ENCODE assay signal across 8 cellular contexts in genomic region chr7:77269360-77270075, GRCh38.
DNase-seq lines count a peak whose midpoint lies in the region; ATAC-seq and TF ChIP-seq lines count a peak whose summit lies in the region.

No MANE protein-coding gene starts in this region.

- H3K4me1 Mint-ChIP-seq in stimulated activated naive CD8-positive, alpha-beta T cell treated with anti-CD3 and anti-CD28 coated beads, Interleukin-15, amount 100 ng/mL, for 72 hours = peaks cover 11% of the 10 kb centered on the region
- peaks cover 14% of the 10 kb centered on the region for H3K4me1 Mint-ChIP-seq in activated CD8-positive, alpha-beta T cell treated with anti-CD3 and anti-CD28 coated beads for 36 hours (ENCODE audit: low read depth)

- WGBS in IMR-90 (ENCODE audit: extremely low coverage in 2 of 2, insufficient read length in 1 of 2), 2 experiments = no CpG with 5 or more reads among the region's 4 CpGs
- no CpG with 5 or more reads among the region's 4 CpGs for WGBS in trophoblast cell (ENCODE audit: extremely low coverage, insufficient coverage, insufficient read length)

- no peak overlapping the region; the same call in 1 of the 2 replicates for H3K23ac ChIP-seq in IMR-90 (ENCODE audit: low read depth, low read length)
- no peak overlapping the region for H3K23ac ChIP-seq in trophoblast cell (ENCODE audit: low read length)

- no peaks in the 10 kb centered on the region for H3K9me3 Mint-ChIP-seq in stimulated activated naive CD8-positive, alpha-beta T cell treated with anti-CD3 and anti-CD28 coated beads, Interleukin-15, amount 100 ng/mL, for 72 hours
- H3K9me3 Mint-ChIP-seq in activated CD8-positive, alpha-beta T cell treated with anti-CD3 and anti-CD28 coated beads for 36 hours = no peaks in the 10 kb centered on the region

- H3K27ac ChIP-seq in IMR-90 (ENCODE audit: insufficient read depth, low read length) (peak overlapping the region; percentile 59; the same call in 1 of the 2 replicates), trophoblast cell (ENCODE audit: low read depth, low read length) (no peak overlapping the region)

- H3K4me1 ChIP-seq in IMR-90 (ENCODE audit: control insufficient read depth, insufficient read depth, low read length) (peaks cover 19% of the 10 kb centered on the region), trophoblast cell (ENCODE audit: control insufficient read depth in 1 of 2, insufficient read depth in 2 of 2, low read length in 2 of 2) (no peaks in the 10 kb centered on the region)

- H3K18ac ChIP-seq in IMR-90 (ENCODE audit: low read depth, low read length) (peak overlapping the region; percentile 42; the same call in 1 of the 2 replicates), trophoblast cell (ENCODE audit: low read length) (no peak overlapping the region)

- H4K20me1 ChIP-seq in IMR-90 (ENCODE audit: insufficient read depth, low read length) = no peaks in the 10 kb centered on the region

- dilution Hi-C loops in IMR-90 (cut with HindIII; ENCODE audit: low sequenced_read_pairs, unreplicated experiment) = no loop called here

- H3K36me3 ChIP-seq in IMR-90 (ENCODE audit: control insufficient read depth, insufficient read depth, low read length) (no peaks in the 10 kb centered on the region), trophoblast cell (ENCODE audit: control insufficient read depth in 1 of 2, insufficient read depth in 2 of 2, low read length in 2 of 2) (no peaks in the 10 kb centered on the region)

- no peaks in the 10 kb centered on the region for H3K27me3 ChIP-seq in IMR-90 (ENCODE audit: control insufficient read depth, insufficient read depth, low read length)
- H3K27me3 ChIP-seq in trophoblast cell (ENCODE audit: insufficient read depth, low read length) = no peaks in the 10 kb centered on the region

- peak overlapping the region; percentile 6; the same call in 1 of the 2 replicates for H2BK20ac ChIP-seq in IMR-90 (ENCODE audit: low read depth, low read length)

- H2BK12ac ChIP-seq in trophoblast cell (ENCODE audit: low read length) = no peak overlapping the region

- H4K12ac ChIP-seq in trophoblast cell (ENCODE audit: low read depth, low read length) = no peak overlapping the region

- no peak overlapping the region for H3K4me3 ChIP-seq in IMR-90 (ENCODE audit: insufficient read depth, low read depth, low read length)
- no peak overlapping the region for H3K4me3 ChIP-seq in trophoblast cell (ENCODE audit: low read depth, low read length)

- H3K4me3 Mint-ChIP-seq in stimulated activated naive CD8-positive, alpha-beta T cell treated with anti-CD3 and anti-CD28 coated beads, Interleukin-15, amount 100 ng/mL, for 72 hours = no peak overlapping the region
- H3K4me3 Mint-ChIP-seq in activated CD8-positive, alpha-beta T cell treated with anti-CD3 and anti-CD28 coated beads for 36 hours = no peak overlapping the region

- H4K5ac ChIP-seq in IMR-90 (ENCODE audit: low read depth, low read length) = peak overlapping the region; percentile 30

- no peaks in the 10 kb centered on the region for H3K79me1 ChIP-seq in IMR-90 (ENCODE audit: low read depth in 1 of 2, low read length in 2 of 2)
- H3K79me1 ChIP-seq in trophoblast cell (ENCODE audit: low read length) = no peaks in the 10 kb centered on the region

- intact Hi-C loops in IMR-90 (cut with micrococcal nuclease) = no loop called here
- intact Hi-C loops in left colon (cut with DNase I, micrococcal nuclease) = no loop called here
- intact Hi-C loops in activated CD8-positive, alpha-beta T cell treated with anti-CD3 and anti-CD28 coated beads for 36 hours (cut with micrococcal nuclease) = no loop called here

- CTCF ChIA-PET in IMR-90 (lab: Yijun Ruan, JAX) = interaction anchor here (1.1 to 1.2 kb wide), 2 partner anchors 12 to 23 kb away, joined by 3 to 4 read pairs; no protein-coding TSS in a partner anchor
- CTCF ChIA-PET in activated CD8-positive, alpha-beta T cell treated with anti-CD3 and anti-CD28 coated beads for 36 hours (lab: Charles Lee) = interaction anchor here (1.1 to 1.3 kb wide), 2 partner anchors 22 to 63 kb away, joined by 4 read pairs; no protein-coding TSS in a partner anchor

- H2BK15ac ChIP-seq in IMR-90 (ENCODE audit: low read depth, low read length) = 0 out of 3 replicates have a peak overlapping the region, but pooled peaks have one; percentile 12

- DNase-seq in GM03348 (ENCODE audit: low spot score) = peak; percentile 33
- DNase-seq in IMR-90 = peak; percentile 11
- DNase-seq in left colon = peak; percentile 15 to 44
- DNase-seq in stimulated activated naive CD8-positive, alpha-beta T cell treated with anti-CD3 and anti-CD28 coated beads, Interleukin-15, amount 100 ng/mL, for 72 hours = no peak
- no peak for DNase-seq in activated CD8-positive, alpha-beta T cell treated with anti-CD3 and anti-CD28 coated beads for 36 hours
- no peak for DNase-seq in iPS-NIHi11 (ENCODE audit: low spot score)
- no peak for DNase-seq in trophoblast cell

- peak overlapping the region; percentile 83 for H2BK5ac ChIP-seq in IMR-90 (ENCODE audit: low read depth, low read length, poor library complexity, severe bottlenecking)
- H2BK5ac ChIP-seq in trophoblast cell (ENCODE audit: low read depth, low read length, poor library complexity) = no peak overlapping the region

- H3K27me3 Mint-ChIP-seq in stimulated activated naive CD8-positive, alpha-beta T cell treated with anti-CD3 and anti-CD28 coated beads, Interleukin-15, amount 100 ng/mL, for 72 hours = no peaks in the 10 kb centered on the region
- H3K27me3 Mint-ChIP-seq in activated CD8-positive, alpha-beta T cell treated with anti-CD3 and anti-CD28 coated beads for 36 hours = no peaks in the 10 kb centered on the region

- no peak overlapping the region for H2AK9ac ChIP-seq in IMR-90 (replicated peaks; ENCODE audit: low read depth, low read length, poor library complexity)

- H2AFZ ChIP-seq in IMR-90 (replicated peaks; ENCODE audit: low read length, poor library complexity) (no peak overlapping the region), trophoblast cell (ENCODE audit: insufficient read depth, low read length, poor library complexity) (no peak overlapping the region)

- H2AK5ac ChIP-seq in IMR-90 (ENCODE audit: low read depth, low read length) = peak overlapping the region; percentile 80; the same call in 1 of the 2 replicates
- no peak overlapping the region for H2AK5ac ChIP-seq in trophoblast cell (ENCODE audit: low read length)

- 0 out of 2 replicates have a peak overlapping the region, but pooled peaks have one; percentile 2 for H3K4me2 ChIP-seq in IMR-90 (ENCODE audit: low read depth, low read length)
- no peak overlapping the region for H3K4me2 ChIP-seq in trophoblast cell (ENCODE audit: low read length)

- peaks cover 1% of the 10 kb centered on the region for H3K36me3 Mint-ChIP-seq in activated CD8-positive, alpha-beta T cell treated with anti-CD3 and anti-CD28 coated beads for 36 hours (ENCODE audit: low read depth)

- H3K9ac ChIP-seq in IMR-90 (ENCODE audit: low read depth, low read length) = peak overlapping the region; percentile 43; the same call in 1 of the 2 replicates
- H3K9ac ChIP-seq in trophoblast cell (ENCODE audit: low read length) = no peak overlapping the region

- H3K14ac ChIP-seq in IMR-90 (replicated peaks; ENCODE audit: low read depth, low read length) (peak overlapping the region; percentile 5), trophoblast cell (ENCODE audit: low read length) (no peak overlapping the region)

- H3K9me3 ChIP-seq in IMR-90 (ENCODE audit: control insufficient read depth, insufficient read depth, low read length) (no peaks in the 10 kb centered on the region), trophoblast cell (ENCODE audit: insufficient read depth, low read depth, low read length) (no peaks in the 10 kb centered on the region)

- H3K79me2 ChIP-seq in trophoblast cell (ENCODE audit: control insufficient read depth, insufficient read depth, low read length, poor library complexity) = no peaks in the 10 kb centered on the region

- no peak overlapping the region for H3K27ac Mint-ChIP-seq in stimulated activated naive CD8-positive, alpha-beta T cell treated with anti-CD3 and anti-CD28 coated beads, Interleukin-15, amount 100 ng/mL, for 72 hours
- H3K27ac Mint-ChIP-seq in activated CD8-positive, alpha-beta T cell treated with anti-CD3 and anti-CD28 coated beads for 36 hours = no peak overlapping the region

- POLR2A ChIA-PET in IMR-90 (lab: Charles Lee; ENCODE audit: unreplicated experiment) = interaction anchor here (0.5 kb wide), 1 partner anchor 411 kb away, joined by 5 read pairs; no protein-coding TSS in a partner anchor
- POLR2A ChIA-PET in activated CD8-positive, alpha-beta T cell treated with anti-CD3 and anti-CD28 coated beads for 36 hours (lab: Charles Lee) = no interaction called here

- no peak for TF ChIP-seq CTCF in IMR-90 (conservative IDR thresholded peaks at IDR 0.05; ENCODE audit: low read depth, low read length)
- TF ChIP-seq CTCF in activated CD8-positive, alpha-beta T cell treated with anti-CD3 and anti-CD28 coated beads for 36 hours (IDR thresholded peaks at IDR 0.05) = no peak

- no peak for TF ChIP-seq POLR2A in IMR-90 (IDR thresholded peaks at IDR 0.05; ENCODE audit: low read depth, low read length)

- BruUV-seq in IMR-90 (replicated peaks; lab: Mats Ljungman, UMichigan) = no TSS peak

- peak; percentile 80 for ATAC-seq in GM21529 (IDR thresholded peaks at IDR 0.05; ENCODE audit: unreplicated experiment)
- ATAC-seq in IMR-90 (ENCODE audit: low read depth) = peak; percentile 58
- no peak for ATAC-seq in left colon
- no peak for ATAC-seq in stimulated activated naive CD8-positive, alpha-beta T cell treated with anti-CD3 and anti-CD28 coated beads, Interleukin-15, amount 100 ng/mL, for 72 hours
- ATAC-seq in activated CD8-positive, alpha-beta T cell treated with anti-CD3 and anti-CD28 coated beads for 36 hours = no peak

- H4K91ac ChIP-seq in IMR-90 (ENCODE audit: insufficient read depth, low read depth, low read length) (peak overlapping the region; percentile 19; the same call in 1 of the 2 replicates), trophoblast cell (ENCODE audit: low read depth, low read length) (no peak overlapping the region)

- H3K4ac ChIP-seq in IMR-90 (ENCODE audit: low read depth, low read length) (peak overlapping the region; percentile 72), trophoblast cell (ENCODE audit: low read depth, low read length) (no peak overlapping the region)

- in situ Hi-C loops in IMR-90 (cut with MboI; ENCODE audit: low sequenced_read_pairs) = no loop called here

- H4K8ac ChIP-seq in IMR-90 (ENCODE audit: low read depth in 2 of 2, low read length in 2 of 2) (peak overlapping the region in 1 of 2 experiments; percentile 50; a peak in 1 of 4 replicates), trophoblast cell (ENCODE audit: low read depth, low read length) (no peak overlapping the region)

- H2BK120ac ChIP-seq in IMR-90 (ENCODE audit: low read depth, low read length) (peak overlapping the region; percentile 80), trophoblast cell (ENCODE audit: insufficient read depth, low read length, poor library complexity) (no peak overlapping the region)

- no peak for TF ChIP-seq RAD21 in IMR-90 (IDR thresholded peaks at IDR 0.05; ENCODE audit: low read length)

- no peak overlapping the region for H3K56ac ChIP-seq in IMR-90 (ENCODE audit: extremely low read depth, insufficient read depth, low read length)

- no peaks in the 10 kb centered on the region for H3K9me1 ChIP-seq in IMR-90 (ENCODE audit: insufficient read depth, low read length)

TF ChIP-seq in IMR-90, 13 proteins besides CTCF, POLR2A, EP300 and RAD21 (continues in another document):
- TF ChIP-seq RFX5 (IDR thresholded peaks at IDR 0.05; ENCODE audit: low read depth, low read length) = no peak
- no peak for TF ChIP-seq FOS (IDR thresholded peaks at IDR 0.05; ENCODE audit: low read depth, low read length)

Comparison
In these comparisons a context has a peak if more than half of its experiments do, and no peak if none do; other contexts are left out.
1. DNase-seq: peak in GM03348 (single experiment), IMR-90 (single experiment) and left colon (2 of 2); none in stimulated activated naive CD8-positive, alpha-beta T cell treated with anti-CD3 and anti-CD28 coated beads, Interleukin-15, amount 100 ng/mL, for 72 hours (0 of 2), activated CD8-positive, alpha-beta T cell treated with anti-CD3 and anti-CD28 coated beads for 36 hours (single experiment), iPS-NIHi11 (single experiment) and trophoblast cell (0 of 2).
2. ATAC-seq: peak in GM21529 (single experiment) and IMR-90 (single experiment); none in left colon (single experiment), stimulated activated naive CD8-positive, alpha-beta T cell treated with anti-CD3 and anti-CD28 coated beads, Interleukin-15, amount 100 ng/mL, for 72 hours (single experiment) and activated CD8-positive, alpha-beta T cell treated with anti-CD3 and anti-CD28 coated beads for 36 hours (single experiment).